ENCODE assay signal across 1 cellular context in the genomic region with DNA sequence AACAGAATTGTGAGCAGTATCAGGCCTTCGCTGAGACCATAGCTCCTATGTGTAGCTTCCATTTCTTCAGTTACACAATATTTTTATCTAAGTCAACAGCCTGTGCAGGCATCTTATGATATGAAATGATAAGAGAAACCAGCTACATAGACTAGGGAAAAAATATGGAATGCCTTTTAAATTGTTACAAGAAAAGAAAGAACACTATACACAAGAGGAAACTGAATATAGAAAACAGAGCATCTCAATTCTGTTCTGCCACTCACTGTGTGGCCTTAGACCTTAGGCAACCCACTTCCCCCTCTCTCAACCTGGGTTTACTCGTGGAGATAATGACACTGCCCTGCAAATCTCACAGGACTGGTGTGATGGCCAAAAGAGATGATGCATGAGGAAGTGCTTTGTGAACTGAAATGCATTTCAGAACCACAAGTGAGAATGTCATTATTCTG.
TF ChIP-seq lines count a peak whose summit lies in the region.

No MANE protein-coding gene starts in this region.

TF ChIP-seq in K562, 482 proteins besides CTCF, POLR2A, EP300 and RAD21 (continued from another document and continues in another):
- TF ChIP-seq, protein P1, sequence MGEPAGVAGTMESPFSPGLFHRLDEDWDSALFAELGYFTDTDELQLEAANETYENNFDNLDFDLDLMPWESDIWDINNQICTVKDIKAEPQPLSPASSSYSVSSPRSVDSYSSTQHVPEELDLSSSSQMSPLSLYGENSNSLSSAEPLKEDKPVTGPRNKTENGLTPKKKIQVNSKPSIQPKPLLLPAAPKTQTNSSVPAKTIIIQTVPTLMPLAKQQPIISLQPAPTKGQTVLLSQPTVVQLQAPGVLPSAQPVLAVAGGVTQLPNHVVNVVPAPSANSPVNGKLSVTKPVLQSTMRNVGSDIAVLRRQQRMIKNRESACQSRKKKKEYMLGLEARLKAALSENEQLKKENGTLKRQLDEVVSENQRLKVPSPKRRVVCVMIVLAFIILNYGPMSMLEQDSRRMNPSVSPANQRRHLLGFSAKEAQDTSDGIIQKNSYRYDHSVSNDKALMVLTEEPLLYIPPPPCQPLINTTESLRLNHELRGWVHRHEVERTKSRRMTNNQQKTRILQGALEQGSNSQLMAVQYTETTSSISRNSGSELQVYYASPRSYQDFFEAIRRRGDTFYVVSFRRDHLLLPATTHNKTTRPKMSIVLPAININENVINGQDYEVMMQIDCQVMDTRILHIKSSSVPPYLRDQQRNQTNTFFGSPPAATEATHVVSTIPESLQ (CRISPR knock-in tag; IDR thresholded peaks at IDR 0.05), result peak; percentile 58; the same call in 1 of the 2 replicates
- TF ChIP-seq, protein P2, sequence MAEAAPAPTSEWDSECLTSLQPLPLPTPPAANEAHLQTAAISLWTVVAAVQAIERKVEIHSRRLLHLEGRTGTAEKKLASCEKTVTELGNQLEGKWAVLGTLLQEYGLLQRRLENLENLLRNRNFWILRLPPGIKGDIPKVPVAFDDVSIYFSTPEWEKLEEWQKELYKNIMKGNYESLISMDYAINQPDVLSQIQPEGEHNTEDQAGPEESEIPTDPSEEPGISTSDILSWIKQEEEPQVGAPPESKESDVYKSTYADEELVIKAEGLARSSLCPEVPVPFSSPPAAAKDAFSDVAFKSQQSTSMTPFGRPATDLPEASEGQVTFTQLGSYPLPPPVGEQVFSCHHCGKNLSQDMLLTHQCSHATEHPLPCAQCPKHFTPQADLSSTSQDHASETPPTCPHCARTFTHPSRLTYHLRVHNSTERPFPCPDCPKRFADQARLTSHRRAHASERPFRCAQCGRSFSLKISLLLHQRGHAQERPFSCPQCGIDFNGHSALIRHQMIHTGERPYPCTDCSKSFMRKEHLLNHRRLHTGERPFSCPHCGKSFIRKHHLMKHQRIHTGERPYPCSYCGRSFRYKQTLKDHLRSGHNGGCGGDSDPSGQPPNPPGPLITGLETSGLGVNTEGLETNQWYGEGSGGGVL (CRISPR knock-in tag; IDR thresholded peaks at IDR 0.05), result no peak
- TF ChIP-seq, protein P3, sequence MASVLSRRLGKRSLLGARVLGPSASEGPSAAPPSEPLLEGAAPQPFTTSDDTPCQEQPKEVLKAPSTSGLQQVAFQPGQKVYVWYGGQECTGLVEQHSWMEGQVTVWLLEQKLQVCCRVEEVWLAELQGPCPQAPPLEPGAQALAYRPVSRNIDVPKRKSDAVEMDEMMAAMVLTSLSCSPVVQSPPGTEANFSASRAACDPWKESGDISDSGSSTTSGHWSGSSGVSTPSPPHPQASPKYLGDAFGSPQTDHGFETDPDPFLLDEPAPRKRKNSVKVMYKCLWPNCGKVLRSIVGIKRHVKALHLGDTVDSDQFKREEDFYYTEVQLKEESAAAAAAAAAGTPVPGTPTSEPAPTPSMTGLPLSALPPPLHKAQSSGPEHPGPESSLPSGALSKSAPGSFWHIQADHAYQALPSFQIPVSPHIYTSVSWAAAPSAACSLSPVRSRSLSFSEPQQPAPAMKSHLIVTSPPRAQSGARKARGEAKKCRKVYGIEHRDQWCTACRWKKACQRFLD (CRISPR knock-in tag; IDR thresholded peaks at IDR 0.05), result no peak
- TF ChIP-seq, protein P4, sequence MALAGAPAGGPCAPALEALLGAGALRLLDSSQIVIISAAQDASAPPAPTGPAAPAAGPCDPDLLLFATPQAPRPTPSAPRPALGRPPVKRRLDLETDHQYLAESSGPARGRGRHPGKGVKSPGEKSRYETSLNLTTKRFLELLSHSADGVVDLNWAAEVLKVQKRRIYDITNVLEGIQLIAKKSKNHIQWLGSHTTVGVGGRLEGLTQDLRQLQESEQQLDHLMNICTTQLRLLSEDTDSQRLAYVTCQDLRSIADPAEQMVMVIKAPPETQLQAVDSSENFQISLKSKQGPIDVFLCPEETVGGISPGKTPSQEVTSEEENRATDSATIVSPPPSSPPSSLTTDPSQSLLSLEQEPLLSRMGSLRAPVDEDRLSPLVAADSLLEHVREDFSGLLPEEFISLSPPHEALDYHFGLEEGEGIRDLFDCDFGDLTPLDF (CRISPR knock-in tag; IDR thresholded peaks at IDR 0.05), result no peak
- TF ChIP-seq GATA2 (CRISPR knock-in tag; IDR thresholded peaks at IDR 0.05) (peak; percentile 88), SREBF2 (CRISPR knock-in tag; IDR thresholded peaks at IDR 0.05) (no peak), ELF1 (tag; IDR thresholded peaks at IDR 0.05) (no peak), ZNF57 (CRISPR knock-in tag; IDR thresholded peaks at IDR 0.05) (no peak), KLF1 (tag; IDR thresholded peaks at IDR 0.05) (no peak), ASH1L (IDR thresholded peaks at IDR 0.05; ENCODE audit: borderline replicate concordance, low read depth, partially characterized antibody) (no peak), ILF3 (IDR thresholded peaks at IDR 0.05; ENCODE audit: borderline replicate concordance) (no peak), PCBP1 (IDR thresholded peaks at IDR 0.05; ENCODE audit: low read depth, low read length, poor library complexity, severe bottlenecking) (no peak), ZNF830 (CRISPR knock-in tag; IDR thresholded peaks at IDR 0.05) (no peak), POLR2B (IDR thresholded peaks at IDR 0.05; ENCODE audit: low read depth, partially characterized antibody) (no peak), ZNF586 (CRISPR knock-in tag; conservative IDR thresholded peaks at IDR 0.05) (no peak), RB1 (IDR thresholded peaks at IDR 0.05; ENCODE audit: low read depth) (no peak), ZNF76 (CRISPR knock-in tag; IDR thresholded peaks at IDR 0.05; ENCODE audit: borderline replicate concordance) (no peak), JUNB (CRISPR knock-in tag; conservative IDR thresholded peaks at IDR 0.05) (no peak), ILK (tag; IDR thresholded peaks at IDR 0.05; ENCODE audit: borderline replicate concordance, low read depth) (no peak), BRF1 (IDR thresholded peaks at IDR 0.05; ENCODE audit: borderline replicate concordance, extremely low read depth, insufficient read length) (no peak), C11orf30 (IDR thresholded peaks at IDR 0.05; ENCODE audit: low read depth) (no peak), NBN (IDR thresholded peaks at IDR 0.05; ENCODE audit: low read depth) (0 out of 2 replicates have a peak, but pooled peaks have one; percentile 69), LARP7 (IDR thresholded peaks at IDR 0.05) (no peak), ETV5 (CRISPR knock-in tag; IDR thresholded peaks at IDR 0.05; ENCODE audit: low read depth) (peak; percentile 58; the same call in 1 of the 2 replicates), ZNF589 (CRISPR knock-in tag; IDR thresholded peaks at IDR 0.05; ENCODE audit: low read depth) (no peak), STAG1 (CRISPR knock-in tag; IDR thresholded peaks at IDR 0.05; ENCODE audit: borderline replicate concordance) (no peak)
- TF ChIP-seq, protein P5, sequence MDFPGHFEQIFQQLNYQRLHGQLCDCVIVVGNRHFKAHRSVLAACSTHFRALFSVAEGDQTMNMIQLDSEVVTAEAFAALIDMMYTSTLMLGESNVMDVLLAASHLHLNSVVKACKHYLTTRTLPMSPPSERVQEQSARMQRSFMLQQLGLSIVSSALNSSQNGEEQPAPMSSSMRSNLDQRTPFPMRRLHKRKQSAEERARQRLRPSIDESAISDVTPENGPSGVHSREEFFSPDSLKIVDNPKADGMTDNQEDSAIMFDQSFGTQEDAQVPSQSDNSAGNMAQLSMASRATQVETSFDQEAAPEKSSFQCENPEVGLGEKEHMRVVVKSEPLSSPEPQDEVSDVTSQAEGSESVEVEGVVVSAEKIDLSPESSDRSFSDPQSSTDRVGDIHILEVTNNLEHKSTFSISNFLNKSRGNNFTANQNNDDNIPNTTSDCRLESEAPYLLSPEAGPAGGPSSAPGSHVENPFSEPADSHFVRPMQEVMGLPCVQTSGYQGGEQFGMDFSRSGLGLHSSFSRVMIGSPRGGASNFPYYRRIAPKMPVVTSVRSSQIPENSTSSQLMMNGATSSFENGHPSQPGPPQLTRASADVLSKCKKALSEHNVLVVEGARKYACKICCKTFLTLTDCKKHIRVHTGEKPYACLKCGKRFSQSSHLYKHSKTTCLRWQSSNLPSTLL (IDR thresholded peaks at IDR 0.05), result no peak
- TF ChIP-seq, protein P6, sequence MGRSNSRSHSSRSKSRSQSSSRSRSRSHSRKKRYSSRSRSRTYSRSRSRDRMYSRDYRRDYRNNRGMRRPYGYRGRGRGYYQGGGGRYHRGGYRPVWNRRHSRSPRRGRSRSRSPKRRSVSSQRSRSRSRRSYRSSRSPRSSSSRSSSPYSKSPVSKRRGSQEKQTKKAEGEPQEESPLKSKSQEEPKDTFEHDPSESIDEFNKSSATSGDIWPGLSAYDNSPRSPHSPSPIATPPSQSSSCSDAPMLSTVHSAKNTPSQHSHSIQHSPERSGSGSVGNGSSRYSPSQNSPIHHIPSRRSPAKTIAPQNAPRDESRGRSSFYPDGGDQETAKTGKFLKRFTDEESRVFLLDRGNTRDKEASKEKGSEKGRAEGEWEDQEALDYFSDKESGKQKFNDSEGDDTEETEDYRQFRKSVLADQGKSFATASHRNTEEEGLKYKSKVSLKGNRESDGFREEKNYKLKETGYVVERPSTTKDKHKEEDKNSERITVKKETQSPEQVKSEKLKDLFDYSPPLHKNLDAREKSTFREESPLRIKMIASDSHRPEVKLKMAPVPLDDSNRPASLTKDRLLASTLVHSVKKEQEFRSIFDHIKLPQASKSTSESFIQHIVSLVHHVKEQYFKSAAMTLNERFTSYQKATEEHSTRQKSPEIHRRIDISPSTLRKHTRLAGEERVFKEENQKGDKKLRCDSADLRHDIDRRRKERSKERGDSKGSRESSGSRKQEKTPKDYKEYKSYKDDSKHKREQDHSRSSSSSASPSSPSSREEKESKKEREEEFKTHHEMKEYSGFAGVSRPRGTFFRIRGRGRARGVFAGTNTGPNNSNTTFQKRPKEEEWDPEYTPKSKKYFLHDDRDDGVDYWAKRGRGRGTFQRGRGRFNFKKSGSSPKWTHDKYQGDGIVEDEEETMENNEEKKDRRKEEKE (IDR thresholded peaks at IDR 0.05; ENCODE audit: borderline replicate concordance in 1 of 2, control insufficient read depth in 1 of 2, low read depth in 2 of 2, low read length in 1 of 2), result no peak
- TF ChIP-seq, protein P7, sequence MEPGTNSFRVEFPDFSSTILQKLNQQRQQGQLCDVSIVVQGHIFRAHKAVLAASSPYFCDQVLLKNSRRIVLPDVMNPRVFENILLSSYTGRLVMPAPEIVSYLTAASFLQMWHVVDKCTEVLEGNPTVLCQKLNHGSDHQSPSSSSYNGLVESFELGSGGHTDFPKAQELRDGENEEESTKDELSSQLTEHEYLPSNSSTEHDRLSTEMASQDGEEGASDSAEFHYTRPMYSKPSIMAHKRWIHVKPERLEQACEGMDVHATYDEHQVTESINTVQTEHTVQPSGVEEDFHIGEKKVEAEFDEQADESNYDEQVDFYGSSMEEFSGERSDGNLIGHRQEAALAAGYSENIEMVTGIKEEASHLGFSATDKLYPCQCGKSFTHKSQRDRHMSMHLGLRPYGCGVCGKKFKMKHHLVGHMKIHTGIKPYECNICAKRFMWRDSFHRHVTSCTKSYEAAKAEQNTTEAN (CRISPR knock-in tag; IDR thresholded peaks at IDR 0.05), result no peak
- TF ChIP-seq, protein P8, sequence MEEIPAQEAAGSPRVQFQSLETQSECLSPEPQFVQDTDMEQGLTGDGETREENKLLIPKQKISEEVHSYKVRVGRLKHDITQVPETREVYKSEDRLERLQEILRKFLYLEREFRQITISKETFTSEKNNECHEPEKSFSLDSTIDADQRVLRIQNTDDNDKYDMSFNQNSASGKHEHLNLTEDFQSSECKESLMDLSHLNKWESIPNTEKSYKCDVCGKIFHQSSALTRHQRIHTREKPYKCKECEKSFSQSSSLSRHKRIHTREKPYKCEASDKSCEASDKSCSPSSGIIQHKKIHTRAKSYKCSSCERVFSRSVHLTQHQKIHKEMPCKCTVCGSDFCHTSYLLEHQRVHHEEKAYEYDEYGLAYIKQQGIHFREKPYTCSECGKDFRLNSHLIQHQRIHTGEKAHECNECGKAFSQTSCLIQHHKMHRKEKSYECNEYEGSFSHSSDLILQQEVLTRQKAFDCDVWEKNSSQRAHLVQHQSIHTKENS (CRISPR knock-in tag; IDR thresholded peaks at IDR 0.05), result no peak
- TF ChIP-seq, protein P9, sequence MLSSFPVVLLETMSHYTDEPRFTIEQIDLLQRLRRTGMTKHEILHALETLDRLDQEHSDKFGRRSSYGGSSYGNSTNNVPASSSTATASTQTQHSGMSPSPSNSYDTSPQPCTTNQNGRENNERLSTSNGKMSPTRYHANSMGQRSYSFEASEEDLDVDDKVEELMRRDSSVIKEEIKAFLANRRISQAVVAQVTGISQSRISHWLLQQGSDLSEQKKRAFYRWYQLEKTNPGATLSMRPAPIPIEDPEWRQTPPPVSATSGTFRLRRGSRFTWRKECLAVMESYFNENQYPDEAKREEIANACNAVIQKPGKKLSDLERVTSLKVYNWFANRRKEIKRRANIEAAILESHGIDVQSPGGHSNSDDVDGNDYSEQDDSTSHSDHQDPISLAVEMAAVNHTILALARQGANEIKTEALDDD (IDR thresholded peaks at IDR 0.05), result peak; percentile 79
- TF ChIP-seq, protein P10, sequence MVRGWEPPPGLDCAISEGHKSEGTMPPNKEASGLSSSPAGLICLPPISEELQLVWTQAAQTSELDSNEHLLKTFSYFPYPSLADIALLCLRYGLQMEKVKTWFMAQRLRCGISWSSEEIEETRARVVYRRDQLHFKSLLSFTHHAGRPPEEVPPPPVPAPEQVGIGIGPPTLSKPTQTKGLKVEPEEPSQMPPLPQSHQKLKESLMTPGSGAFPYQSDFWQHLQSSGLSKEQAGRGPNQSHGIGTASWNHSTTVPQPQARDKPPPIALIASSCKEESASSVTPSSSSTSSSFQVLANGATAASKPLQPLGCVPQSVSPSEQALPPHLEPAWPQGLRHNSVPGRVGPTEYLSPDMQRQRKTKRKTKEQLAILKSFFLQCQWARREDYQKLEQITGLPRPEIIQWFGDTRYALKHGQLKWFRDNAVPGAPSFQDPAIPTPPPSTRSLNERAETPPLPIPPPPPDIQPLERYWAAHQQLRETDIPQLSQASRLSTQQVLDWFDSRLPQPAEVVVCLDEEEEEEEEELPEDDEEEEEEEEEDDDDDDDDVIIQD (CRISPR knock-in tag; IDR thresholded peaks at IDR 0.05), result no peak
- TF ChIP-seq, protein P11, sequence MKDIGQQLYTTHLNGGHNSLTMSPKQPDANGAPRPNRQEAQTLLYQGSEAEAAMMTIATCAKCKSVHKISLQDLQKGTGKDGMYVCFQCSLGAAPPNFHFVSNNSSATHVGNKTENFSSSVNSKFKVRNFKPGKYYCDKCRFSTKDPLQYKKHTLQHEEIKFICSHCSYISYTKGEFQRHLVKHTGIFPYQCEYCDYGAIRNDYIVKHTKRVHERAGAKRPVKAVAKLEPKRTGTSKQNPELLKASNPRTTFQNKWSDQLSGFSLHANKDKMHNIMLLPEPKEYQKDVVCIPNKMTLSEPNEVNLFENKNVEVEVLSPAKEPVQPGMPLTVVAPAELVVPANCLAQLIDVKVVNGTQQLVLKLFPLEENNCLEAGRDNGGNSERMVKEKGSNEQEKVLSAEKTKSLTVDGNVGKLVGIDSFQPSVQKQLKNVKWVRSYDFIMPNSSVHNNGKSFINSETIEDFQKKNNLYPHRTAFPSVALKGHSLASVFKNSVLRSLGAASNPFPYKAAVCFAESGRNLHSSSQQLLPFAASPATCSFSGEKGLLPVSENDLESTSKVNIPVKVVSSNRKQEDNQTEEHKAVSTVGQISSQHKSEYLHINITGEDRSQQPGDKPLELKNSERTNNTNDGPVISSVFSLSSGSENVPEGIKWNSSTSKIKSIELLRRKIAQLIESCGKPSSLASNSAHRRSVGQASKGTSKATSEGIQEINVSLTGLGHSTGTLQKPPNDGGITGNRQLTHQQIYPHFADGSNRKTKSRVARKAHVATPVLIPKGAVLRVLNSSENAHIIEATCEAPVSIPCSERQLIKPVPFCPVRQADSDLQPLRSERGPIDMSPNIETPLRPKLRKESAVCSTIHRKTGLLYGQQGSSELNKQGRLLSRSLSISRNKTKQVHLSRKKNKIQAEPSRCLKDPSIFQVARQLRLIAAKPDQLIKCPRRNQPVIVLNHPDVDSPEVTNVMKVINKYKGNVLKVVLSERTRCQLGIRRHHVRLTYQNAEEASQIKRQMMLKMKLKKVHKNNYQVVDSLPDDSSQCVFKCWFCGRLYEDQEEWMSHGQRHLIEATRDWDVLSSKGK (CRISPR knock-in tag; IDR thresholded peaks at IDR 0.05), result no peak
